14 cellular contexts compared by ENCODE assay signal in genomic region chr7:27100601-27101187, GRCh38. TPM values are rescaled to one million over a fixed set of nuclear protein-coding genes. Genes with fewer than 3 reads are reported as not detected.
DNase-seq lines count a peak whose midpoint lies in the region; ATAC-seq and TF ChIP-seq lines count a peak whose summit lies in the region.
"Had no signal": no experiment of that assay in that cellular context is flagged by ENCODE, and none has a peak within 500 bp of the region (broad histone marks: within the 10 kb centered on the region; RNA-seq: fewer than 3 reads in every experiment).

No MANE protein-coding gene starts in this region.

- no peak for TF ChIP-seq CTCF in esophagus squamous epithelium (IDR thresholded peaks at IDR 0.05)
- TF ChIP-seq CTCF in GM10266 (IDR thresholded peaks at IDR 0.05; ENCODE audit: control insufficient read depth, insufficient read depth, low read depth, missing control alignments): no peak

- H3K36me3 ChIP-seq in esophagus squamous epithelium (no peaks in the 10 kb centered on the region), muscle layer of colon (ENCODE audit: insufficient read depth, low read length) (no peaks in the 10 kb centered on the region)

- WGBS in right cardiac atrium: 34% methylated on average over 9 of the region's 9 CpGs
- WGBS in esophagus squamous epithelium, 2 donors: 21 to 40% methylated on average over 9 of the region's 9 CpGs

- no peak for TF ChIP-seq POLR2A in esophagus squamous epithelium (IDR thresholded peaks at IDR 0.05)

- ATAC-seq in right cardiac atrium (no peak), left cardiac atrium (no peak), GM21367 (IDR thresholded peaks at IDR 0.05; ENCODE audit: unreplicated experiment) (no peak)
- ATAC-seq: A549; natural killer cell treated with Interleukin-12 subunit alpha and Interleukin-12 subunit beta and Interleukin-15 and Interleukin-18, amount 100 ng/mL, for 72 hours had no signal

- DNase-seq in right cardiac atrium (no peak), left cardiac atrium (no peak), esophagus squamous epithelium (lab: John Stamatoyannopoulos, UW) (no peak), GM10266 (ENCODE audit: extremely low spot score) (no peak), NOMO-1 (lab: John Stamatoyannopoulos, UW; ENCODE audit: unreplicated experiment in 2 of 2) (no peak)
- no peak for DNase-seq in activated CD4-positive, alpha-beta T cell treated with anti-CD3 and anti-CD28 coated beads, Interleukin-2, amount 50 U/mL, for 48 hours
- DNase-seq: activated CD4-positive, CD25-positive, alpha-beta regulatory T cell treated with anti-CD3 and anti-CD28 coated beads, Interleukin-2, amount 50 U/mL, for 72 hours; hypothalamus; NCI-H510A treated with DMSO at 0.1 percent for 48 hours had no signal

- intact Hi-C loops in right cardiac atrium (cut with DNase I) (no loop called here), left cardiac atrium (cut with DNase I) (no loop called here), esophagus squamous epithelium (cut with DNase I) (no loop called here)

- H3K4me1 ChIP-seq in right cardiac atrium (ENCODE audit: control insufficient read depth, insufficient read depth, low read length) (no peaks in the 10 kb centered on the region), esophagus squamous epithelium (peaks cover 9 to 85% (median 25%) of the 10 kb centered on the region in 3 donors), muscle layer of colon (ENCODE audit: insufficient read depth, low read length) (peaks cover 52% of the 10 kb centered on the region)

- H3K9ac ChIP-seq in muscle layer of colon (ENCODE audit: low read length): peak overlapping the region; percentile 15

- H3K9me3 ChIP-seq in right cardiac atrium (ENCODE audit: control insufficient read depth, low read length) (no peaks in the 10 kb centered on the region), esophagus squamous epithelium (no peaks in the 10 kb centered on the region), muscle layer of colon (ENCODE audit: low read length) (no peaks in the 10 kb centered on the region)
- H3K9me3 ChIP-seq: A549 had no signal

- H3K27me3 ChIP-seq in right cardiac atrium (ENCODE audit: control insufficient read depth, insufficient read depth) (no peaks in the 10 kb centered on the region), esophagus squamous epithelium (peaks cover 0 to 11% (median 0%) of the 10 kb centered on the region in 4 donors), muscle layer of colon (ENCODE audit: control insufficient read depth in 1 of 2, insufficient read depth in 2 of 2, low read length in 2 of 2) (no peaks in the 10 kb centered on the region)

- peak overlapping the region; percentile 75 for H3K27ac ChIP-seq in right cardiac atrium (ENCODE audit: low read length)
- peak overlapping the region; percentile 96 to 99 (median 99) for H3K27ac ChIP-seq in esophagus squamous epithelium
- H3K27ac ChIP-seq in muscle layer of colon (ENCODE audit: low read depth, low read length): peak overlapping the region; percentile 61
- H3K27ac ChIP-seq: A549 had no signal

- H3K4me3 ChIP-seq in right cardiac atrium (ENCODE audit: low read length): peak overlapping the region; percentile 46
- H3K4me3 ChIP-seq in esophagus squamous epithelium: peak overlapping the region; percentile 35 to 97 (median 86)
- H3K4me3 ChIP-seq in muscle layer of colon (ENCODE audit: low read depth in 1 of 2, low read length in 2 of 2): peak overlapping the region in 1 of 2 donors; percentile 53
- H3K4me3 ChIP-seq: A549 had no signal

RNA-seq across cellular contexts. Expression of gene HOXA2, which starts 1.8 kb away (rescaled TPM):
- total RNA-seq in right cardiac atrium (under 1 TPM in 3 of 4 donors, not detected in 1; 0.12 to 0.60 (median 0.37) TPM), left cardiac atrium (under 1 TPM; 0.13 to 0.38 TPM), esophagus squamous epithelium (1 to 10 TPM in 3 of 4 donors, under 1 TPM in 1; 0.27 to 3.6 (median 1.5) TPM)
- 0.36 TPM for polyA plus RNA-seq in right cardiac atrium
- total RNA-seq: activated T-helper 1 cell treated with anti-CD3 and anti-CD28 coated beads, Interleukin-12 subunit alpha, Interleukin-12 subunit beta, Interleukin-2, Interleukin-4 antibody, amounts not matched to agents 30 ng/mL and 10 ng/mL and 1 ng/mL, durations not matched to agents 14 hours and 24 hours and 36 hours; natural killer cell treated with Interleukin-12 subunit alpha and Interleukin-12 subunit beta and Interleukin-15 and Interleukin-18, amount 100 ng/mL, for 72 hours had no signal

RNA-seq across cellular contexts. Expression of gene HOXA1, which starts 4.9 kb away (rescaled TPM):
- total RNA-seq in right cardiac atrium: under 1 TPM in 2 of 4 donors, not detected in 2; 0.15 to 0.29 TPM
- 0.14 TPM for polyA plus RNA-seq in right cardiac atrium
- total RNA-seq in left cardiac atrium: under 1 TPM; 0.12 to 0.26 TPM
- total RNA-seq in esophagus squamous epithelium: 1 to 10 TPM; 1.6 to 2.5 (median 2.2) TPM

RNA-seq across cellular contexts. Expression of gene HOXA4, which starts 29.9 kb away (rescaled TPM):
- 1 to 10 TPM in 2 of 4 donors, under 1 TPM in 2; 0.12 to 2.2 (median 1.1) TPM for total RNA-seq in right cardiac atrium
- polyA plus RNA-seq in right cardiac atrium: 3.3 TPM
- total RNA-seq in left cardiac atrium: 1 to 10 TPM in 1 of 2 donors, under 1 TPM in 1; 0.97 to 1.0 TPM
- 1 to 10 TPM; 2.9 to 6.7 (median 4.1) TPM for total RNA-seq in esophagus squamous epithelium
- total RNA-seq: activated T-helper 1 cell treated with anti-CD3 and anti-CD28 coated beads, Interleukin-12 subunit alpha, Interleukin-12 subunit beta, Interleukin-2, Interleukin-4 antibody, amounts not matched to agents 30 ng/mL and 10 ng/mL and 1 ng/mL, durations not matched to agents 14 hours and 24 hours and 36 hours had no signal

RNA-seq across cellular contexts. Expression of gene HOXA5, which starts 42.8 kb away (rescaled TPM):
- total RNA-seq in right cardiac atrium (under 1 TPM in 1 of 4 donors, not detected in 3; 0.17 TPM), left cardiac atrium (under 1 TPM in 1 of 2 donors, not detected in 1; 0.27 TPM), esophagus squamous epithelium (1 to 10 TPM; 3.6 to 8.2 (median 6.8) TPM)
- 0.43 TPM for polyA plus RNA-seq in right cardiac atrium
- total RNA-seq: activated T-helper 1 cell treated with anti-CD3 and anti-CD28 coated beads, Interleukin-12 subunit alpha, Interleukin-12 subunit beta, Interleukin-2, Interleukin-4 antibody, amounts not matched to agents 30 ng/mL and 10 ng/mL and 1 ng/mL, durations not matched to agents 14 hours and 24 hours and 36 hours had no signal

RNA-seq across cellular contexts. Expression of gene HOXA6, which starts 46.9 kb away (rescaled TPM):
- not detected for total RNA-seq in right cardiac atrium
- polyA plus RNA-seq in right cardiac atrium: not detected
- total RNA-seq in left cardiac atrium: not detected
- total RNA-seq in esophagus squamous epithelium: 1 to 10 TPM in 1 of 4 donors, under 1 TPM in 1, not detected in 2; 0.26 to 1.3 TPM
- total RNA-seq: activated T-helper 1 cell treated with anti-CD3 and anti-CD28 coated beads, Interleukin-12 subunit alpha, Interleukin-12 subunit beta, Interleukin-2, Interleukin-4 antibody, amounts not matched to agents 30 ng/mL and 10 ng/mL and 1 ng/mL, durations not matched to agents 14 hours and 24 hours and 36 hours had no signal
